ENCODE assay signal across 21 cellular contexts in the genomic region with DNA sequence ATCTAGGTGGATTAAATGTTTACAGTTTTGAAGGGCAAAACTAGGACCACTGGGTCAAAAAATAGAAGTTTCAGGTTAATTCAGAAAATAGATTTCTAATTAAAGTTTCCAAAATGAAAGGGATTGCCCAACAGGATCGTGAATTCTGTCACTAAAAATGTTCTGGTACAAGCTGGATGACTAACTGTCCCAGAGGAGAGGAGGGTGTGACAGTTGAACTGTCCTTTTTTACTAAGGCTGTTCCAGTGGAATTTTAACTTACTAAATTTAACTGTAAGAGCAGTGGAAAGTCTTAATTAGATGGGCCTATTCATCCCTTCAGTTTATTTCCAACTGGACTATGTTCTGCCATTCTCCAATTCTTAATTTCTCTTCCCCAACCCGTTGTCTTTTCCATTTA. TPM values are rescaled to one million over a fixed set of nuclear protein-coding genes. Genes with fewer than 3 reads are reported as not detected.
DNase-seq lines count a peak whose midpoint lies in the region; ATAC-seq and TF ChIP-seq lines count a peak whose summit lies in the region.
"Had no signal": no experiment of that assay in that cellular context is flagged by ENCODE, and none has a peak within 500 bp of the region (broad histone marks: within the 10 kb centered on the region; RNA-seq: fewer than 3 reads in every experiment).

No MANE protein-coding gene starts in this region.

- H3K9me3 ChIP-seq in gastroesophageal sphincter (no peaks in the 10 kb centered on the region), osteoblast (ENCODE audit: low read depth, low read length) (no peaks in the 10 kb centered on the region)
- H3K9me3 ChIP-seq: BE2C, right lobe of liver, upper lobe of left lung had no signal

- ATAC-seq in Right ventricle myocardium inferior: peak; percentile 67
- ATAC-seq in gastroesophageal sphincter: peak; percentile 55
- ATAC-seq in HG02981 (IDR thresholded peaks at IDR 0.05; ENCODE audit: unreplicated experiment): no peak
- no peak for ATAC-seq in HG02678 (IDR thresholded peaks at IDR 0.05; ENCODE audit: unreplicated experiment)
- ATAC-seq: activated naive CD4-positive, alpha-beta T cell treated with anti-CD3 and anti-CD28 coated beads, Interleukin-2, amount 50 U/mL, for 72 hours; right lobe of liver; WTC11 had no signal

- H3K27ac ChIP-seq in gastroesophageal sphincter: peak overlapping the region in 2 of 4 donors; percentile 40 to 52
- peak overlapping the region; percentile 24 for H3K27ac ChIP-seq in osteoblast (ENCODE audit: low read depth, low read length)
- H3K27ac ChIP-seq: HL-60, right lobe of liver, upper lobe of left lung had no signal

- peak overlapping the region; percentile 9 for H2AFZ ChIP-seq in osteoblast (ENCODE audit: low read length)

- H3K4me1 ChIP-seq in gastroesophageal sphincter (peaks cover 3 to 21% (median 3%) of the 10 kb centered on the region in 3 donors), osteoblast (ENCODE audit: insufficient read depth, low read length) (peaks cover 23% of the 10 kb centered on the region)
- H3K4me1 ChIP-seq: right lobe of liver had no signal

- no peak for TF ChIP-seq CTCF in gastroesophageal sphincter (IDR thresholded peaks at IDR 0.05)
- TF ChIP-seq CTCF in osteoblast (IDR thresholded peaks at IDR 0.05; ENCODE audit: extremely low read depth, low read depth, low read length): no peak

- TF ChIP-seq EP300 in gastroesophageal sphincter (IDR thresholded peaks at IDR 0.05): no peak

- DNase-seq in Right ventricle myocardium inferior (ENCODE audit: missing footprints): no peak
- DNase-seq in cardiac septum (ENCODE audit: low spot score): no peak
- no peak for DNase-seq in osteoblast (ENCODE audit: insufficient read length, low spot score, missing footprints)
- no peak for DNase-seq in OCI-M1 (lab: John Stamatoyannopoulos, UW)
- no peak for DNase-seq in DMS 273 treated with DMSO at 0.1 percent for 48 hours (lab: John Stamatoyannopoulos, UW)
- DNase-seq: BE2C, DMS53, GDM1, NCI-H1105, NCI-H2029, NCI-H2227 treated with DMSO at 0.1 percent for 48 hours, NCI-H69, right lobe of liver, upper lobe of left lung had no signal

- peak overlapping the region; percentile 58 for H3K4me2 ChIP-seq in osteoblast (ENCODE audit: insufficient read depth, low read length)

- intact Hi-C loops in Right ventricle myocardium inferior (cut with DNase I) (no loop called here), cardiac septum (cut with DNase I) (no loop called here)

- TF ChIP-seq POLR2A in gastroesophageal sphincter (IDR thresholded peaks at IDR 0.05): no peak

- no peaks in the 10 kb centered on the region for H3K27me3 ChIP-seq in gastroesophageal sphincter
- no peaks in the 10 kb centered on the region for H3K27me3 ChIP-seq in osteoblast (ENCODE audit: insufficient read depth, low read length)
- H3K27me3 ChIP-seq: BE2C, right lobe of liver, upper lobe of left lung had no signal

- H3K4me3 ChIP-seq in gastroesophageal sphincter: no peak overlapping the region
- no peak overlapping the region for H3K4me3 ChIP-seq in osteoblast (ENCODE audit: insufficient read depth, low read length)
- H3K4me3 ChIP-seq: right lobe of liver, upper lobe of left lung had no signal

- peaks cover 86% of the 10 kb centered on the region for H3K79me2 ChIP-seq in osteoblast (ENCODE audit: insufficient read depth, low read length)

- peaks cover 2% of the 10 kb centered on the region for H4K20me1 ChIP-seq in osteoblast (ENCODE audit: insufficient read depth, low read length)

- WGBS in gastroesophageal sphincter (ENCODE audit: low coverage in 1 of 2), 2 donors: 21 to 47% methylated on average over 2 of the region's 2 CpGs

- H3K36me3 ChIP-seq in gastroesophageal sphincter: no peaks in the 10 kb centered on the region
- H3K36me3 ChIP-seq in osteoblast (ENCODE audit: insufficient read depth, low read length): no peaks in the 10 kb centered on the region
- H3K36me3 ChIP-seq: BE2C, right lobe of liver, upper lobe of left lung had no signal

RNA-seq across cellular contexts. Expression of gene SNX7, which starts 7.2 kb away (rescaled TPM):
- 21.2 TPM for total RNA-seq in Right ventricle myocardium inferior
- total RNA-seq in cardiac septum: 16.4 TPM
- total RNA-seq in gastroesophageal sphincter: 10 to 100 TPM; 21.7 to 55.4 (median 35.2) TPM
- 78.9 and 86.6 TPM in 2 replicates for total RNA-seq in osteoblast
- total RNA-seq: activated T-helper 2 cell treated with anti-CD3 and anti-CD28 coated beads, Interferon-gamma antibody, Interleukin-2, Interleukin-4, amounts not matched to agents 10 μg/mL and 5 μg/mL and 100 μg/mL, durations not matched to agents 14 hours and 24 hours and 36 hours had no signal

Comparison
In these comparisons a context has a peak if more than half of its experiments do, and no peak if none do; other contexts are left out.
1. ATAC-seq: peak in Right ventricle myocardium inferior (single experiment) and gastroesophageal sphincter (single experiment); none in HG02981 (single experiment) and HG02678 (single experiment).